8 cellular contexts compared by ENCODE assay signal in the genomic region with DNA sequence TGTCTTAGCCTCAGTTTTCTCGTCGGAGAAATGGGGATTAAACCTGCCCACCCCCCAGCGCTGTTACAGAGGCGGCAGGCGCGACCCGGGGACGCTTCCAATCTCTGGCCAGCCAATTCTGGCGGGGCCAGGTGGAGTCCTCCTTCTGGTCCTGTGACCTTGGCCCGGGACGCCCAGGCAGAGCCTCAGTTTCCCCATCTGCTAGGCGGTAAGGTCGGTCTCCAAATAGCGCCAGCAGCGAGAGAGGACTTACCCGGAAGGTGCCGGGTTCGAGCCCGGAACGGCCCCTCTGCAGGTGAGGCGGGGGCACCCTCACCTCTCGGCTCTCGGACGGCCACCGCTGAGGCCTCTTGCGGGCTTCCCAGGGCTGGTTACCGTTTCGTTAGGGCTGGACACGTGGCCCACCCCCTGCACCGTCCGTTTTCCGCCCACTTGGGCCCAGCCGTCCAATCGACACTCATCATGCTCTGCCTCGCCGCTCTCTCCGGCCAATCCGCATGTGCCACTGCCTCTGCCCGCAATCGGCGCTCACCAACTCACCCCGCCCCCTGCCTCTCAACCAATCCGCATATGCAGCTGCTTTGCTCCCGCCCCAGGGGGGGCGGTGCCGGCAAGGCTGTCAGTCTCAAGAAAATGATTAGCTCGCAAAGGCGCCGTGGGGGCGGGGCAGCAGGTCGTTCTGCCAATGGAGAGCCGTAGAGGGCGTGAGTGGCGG. TPM values are rescaled to one million over a fixed set of nuclear protein-coding genes. Genes with fewer than 3 reads are reported as not detected.
A peak's percentile ranks its signal among the peaks of the same experiment; 100 is the strongest.
DNase-seq lines count a peak whose midpoint lies in the region; ATAC-seq, FAIRE-seq and TF ChIP-seq lines count a peak whose summit lies in the region.

Gene ISOC2 (minus strand): TSS at position 384 of the 715 bp plus-strand sequence. CDS start 5,156 bp downstream, outside the sequence.

- peak; percentile 97 for FAIRE-seq in HepG2 (lab: Jason Lieb, UNC)

- H3K79me2 ChIP-seq in HepG2 (ENCODE audit: insufficient read depth, low read length): peaks cover 20% of the 10 kb centered on the region

- H3K4me2 ChIP-seq in HepG2 (ENCODE audit: low read depth, low read length): peak within 1 kb of the TSS; percentile 100

- H3K27me3 Mint-ChIP-seq in activated CD4-positive, alpha-beta memory T cell treated with anti-CD3 and anti-CD28 coated beads for 36 hours: peaks cover 2% of the 10 kb centered on the region

- CTCF ChIA-PET in activated CD4-positive, alpha-beta memory T cell treated with anti-CD3 and anti-CD28 coated beads for 36 hours (lab: Charles Lee): interaction anchor here (0.6 to 1.0 kb wide), 8 partner anchors 15 to 320 kb away, joined by 3 to 19 read pairs (median 4); partner anchors contain the start of genes ZNF628 and ZNF865
- CTCF ChIA-PET in HepG2 (lab: Yijun Ruan, JAX; ENCODE audit: low intra/inter-chr PET ratio, low total read pairs): no interaction called here

- no peak for TF ChIP-seq EP300 in HepG2 (IDR thresholded peaks at IDR 0.05; ENCODE audit: low read depth in 2 of 2, low read length in 2 of 2)
- no peak for TF ChIP-seq EP300 in HepG2 (CRISPR knock-in tag; IDR thresholded peaks at IDR 0.05; ENCODE audit: borderline replicate concordance)

- BruUV-seq in HepG2 (replicated peaks; lab: Mats Ljungman, UMichigan): no TSS peak

- H3K36me3 Mint-ChIP-seq in activated CD4-positive, alpha-beta memory T cell treated with anti-CD3 and anti-CD28 coated beads for 36 hours: no peaks in the 10 kb centered on the region

- peak within 1 kb of the TSS; percentile 84 for H3K27ac Mint-ChIP-seq in activated CD4-positive, alpha-beta memory T cell treated with anti-CD3 and anti-CD28 coated beads for 36 hours

- no peaks in the 10 kb centered on the region for H3K9me3 Mint-ChIP-seq in activated CD4-positive, alpha-beta memory T cell treated with anti-CD3 and anti-CD28 coated beads for 36 hours

- 0% methylated on average over 14 of the region's 54 CpGs for WGBS in HepG2 (ENCODE audit: low lambda C conversion rate)

- POLR2A ChIA-PET in activated CD4-positive, alpha-beta memory T cell treated with anti-CD3 and anti-CD28 coated beads for 36 hours (lab: Charles Lee): interaction anchor here (0.7 to 1.0 kb wide), 6 partner anchors 10 to 122 kb away, joined by 3 to 7 read pairs (median 4); partner anchors contain the start of genes KMT5C, UBE2S and ZNF628
- POLR2A ChIA-PET in HepG2 (lab: Yijun Ruan, JAX): interaction anchor here (0.5 to 2.6 kb wide), 31 partner anchors 8 to 344 kb away, joined by 3 to 29 read pairs (median 4); partner anchors contain the start of genes CCDC106, FIZ1, HSPBP1 and KMT5C

- no peak within 1 kb of the TSS for H2AFZ ChIP-seq in HepG2 (ENCODE audit: low read length)

- ATAC-seq in GM19438 (IDR thresholded peaks at IDR 0.05; ENCODE audit: low read depth, unreplicated experiment): peak; percentile 96
- ATAC-seq in HG03575 (IDR thresholded peaks at IDR 0.05; ENCODE audit: extremely low read depth, insufficient number of reproducible peaks, low FRiP score, unreplicated experiment): peak; percentile 81
- peak; percentile 93 for ATAC-seq in HepG2

- H4K20me1 ChIP-seq in HepG2 (ENCODE audit: insufficient read depth, low read length): no peaks in the 10 kb centered on the region; the same call in 1 of the 2 replicates

- peak within 1 kb of the TSS; percentile 93 for H3K27ac ChIP-seq in HepG2 (ENCODE audit: extremely low read length, insufficient read depth, low read length)

- no peaks in the 10 kb centered on the region for H3K27me3 ChIP-seq in HepG2 (ENCODE audit: control insufficient read depth in 1 of 2, insufficient read depth in 2 of 2, low read length in 2 of 2)

- peak; percentile 100 for DNase-seq in CD1c-positive myeloid dendritic cell (ENCODE audit: extremely low spot score)
- DNase-seq in NCI-H82 treated with DMSO at 0.1 percent for 48 hours (lab: John Stamatoyannopoulos, UW; ENCODE audit: unreplicated experiment): peak; percentile 98
- DNase-seq in activated CD4-positive, alpha-beta memory T cell treated with anti-CD3 and anti-CD28 coated beads for 36 hours: peak; percentile 100
- peak; percentile 99 to 100 for DNase-seq in dermis microvascular lymphatic vessel endothelial cell (ENCODE audit: low read depth in 2 of 2)
- DNase-seq in HepG2 (ENCODE audit: low spot score): peak; percentile 98
- peak; percentile 100 for DNase-seq in stimulated activated CD4-positive, alpha-beta T cell treated with anti-CD3 and anti-CD28 coated beads, Interleukin-4, amount 100 ng/mL, for 1 hour

- intact Hi-C loops in activated CD4-positive, alpha-beta memory T cell treated with anti-CD3 and anti-CD28 coated beads for 36 hours (cut with micrococcal nuclease): loop anchor here (1.0 to 2.0 kb wide), 3 partner anchors 15 to 202 kb away; partner anchors contain the start of genes KMT5C, PPP6R1 and ZNF628
- intact Hi-C loops in HepG2 (cut with micrococcal nuclease; ENCODE audit: unreplicated experiment): no loop called here

- H3K9ac ChIP-seq in HepG2 (ENCODE audit: insufficient read depth, low read depth, low read length): peak within 1 kb of the TSS; percentile 87

- peak; percentile 92 to 97 for TF ChIP-seq POLR2A in HepG2 (IDR thresholded peaks at IDR 0.05; ENCODE audit: insufficient read depth in 1 of 2, low read depth in 2 of 2, low read length in 2 of 2)

- TF ChIP-seq CTCF in HepG2 (CRISPR knock-in tag; IDR thresholded peaks at IDR 0.05): no peak

- H3K4me3 ChIP-seq in HepG2 (replicated peaks in 1 of 3; ENCODE audit: insufficient read depth in 1 of 3, low read depth in 2 of 3, low read length in 3 of 3): peak within 1 kb of the TSS; percentile 60 to 81 (median 67)

- H3K36me3 ChIP-seq in HepG2 (replicated peaks in 1 of 2; ENCODE audit: control insufficient read depth in 1 of 2, insufficient read depth in 2 of 2, low read length in 2 of 2): peaks cover 1 to 4% of the 10 kb centered on the region in 2 experiments; a peak in 3 of 5 replicates

- in situ Hi-C loops in HepG2 (cut with HindIII; ENCODE audit: extremely low pct_ligation_motif_present, low pct_unique_long_range_greater_than_20kb): no loop called here

- peaks cover 58% of the 10 kb centered on the region for H3K4me1 ChIP-seq in HepG2 (ENCODE audit: insufficient read depth, low read length)

- H3K4me3 Mint-ChIP-seq in activated CD4-positive, alpha-beta memory T cell treated with anti-CD3 and anti-CD28 coated beads for 36 hours: peak within 1 kb of the TSS; percentile 91

- no peaks in the 10 kb centered on the region for H3K9me3 ChIP-seq in HepG2 (ENCODE audit: low read length)

- peaks cover 21% of the 10 kb centered on the region for H3K4me1 Mint-ChIP-seq in activated CD4-positive, alpha-beta memory T cell treated with anti-CD3 and anti-CD28 coated beads for 36 hours (ENCODE audit: low read depth)

- peak; percentile 68 for TF ChIP-seq RAD21 in HepG2 (CRISPR knock-in tag; IDR thresholded peaks at IDR 0.05)

TF ChIP-seq in HepG2, 621 proteins besides CTCF, POLR2A, EP300 and RAD21 (continues in another document):
- peak; percentile 93 for TF ChIP-seq ZNF430 (CRISPR knock-in tag; IDR thresholded peaks at IDR 0.05)

RNA-seq across cellular contexts. Expression of gene ISOC2, which starts in this region (rescaled TPM):
- total RNA-seq in activated CD4-positive, alpha-beta memory T cell treated with anti-CD3 and anti-CD28 coated beads for 36 hours: 10 to 100 TPM; 24.6 to 24.7 TPM
- total RNA-seq in dermis microvascular lymphatic vessel endothelial cell (61.0 and 75.9 TPM in 2 replicates), HepG2 (2016; rRNA removed; fragmentation: Illumina TruSeq; extraction: Trizol) (105 and 106 TPM in 2 replicates)
- 58.0 and 83.1 TPM in 2 replicates for total RNA-seq in HepG2 (2016; cell fraction: cytosol; rRNA removed; fragmentation: Illumina TruSeq; extraction: Trizol; ENCODE audit: low read depth)
- total RNA-seq in HepG2 (2016; cell fraction: insoluble cytoplasmic fraction; rRNA removed; fragmentation: Illumina TruSeq; extraction: Trizol): 111 TPM in 2 replicates
- total RNA-seq in HepG2 (2016; cell fraction: membrane; rRNA removed; fragmentation: Illumina TruSeq; extraction: Trizol): 74.7 and 115 TPM in 2 replicates
- 35.2 and 36.6 TPM in 2 replicates for total RNA-seq in HepG2 (2016; cell fraction: nucleus; rRNA removed; fragmentation: Illumina TruSeq; extraction: Trizol)
- 76.8 and 91.2 TPM in 2 replicates for polyA plus RNA-seq in HepG2 (2011; rRNA removed)
- 54.7 and 108 TPM in 2 replicates for polyA plus RNA-seq in HepG2 (2011; cell fraction: cytosol; rRNA removed)
- polyA plus RNA-seq in HepG2 (2011; cell fraction: nucleus; rRNA removed): 86.0 and 95.9 TPM in 2 replicates
- polyA plus RNA-seq in HepG2 (2012): 45.9 and 55.5 TPM in 2 replicates
- polyA plus RNA-seq in HepG2 (2016; cell fraction: cytosol; fragmentation: Illumina TruSeq; extraction: Trizol; ENCODE audit: low read depth): 60.4 and 89.7 TPM in 2 replicates
- 101 and 114 TPM in 2 replicates for polyA plus RNA-seq in HepG2 (2016; cell fraction: insoluble cytoplasmic fraction; fragmentation: Illumina TruSeq; extraction: Trizol; ENCODE audit: low read depth)
- polyA plus RNA-seq in HepG2 (2016; cell fraction: membrane; fragmentation: Illumina TruSeq; extraction: Trizol; ENCODE audit: low read depth): 71.9 and 93.3 TPM in 2 replicates
- polyA plus RNA-seq in HepG2 (2016; cell fraction: nucleus; fragmentation: Illumina TruSeq; extraction: Trizol; ENCODE audit: insufficient read depth, low read depth): 63.4 and 69.6 TPM in 2 replicates
- polyA minus RNA-seq in HepG2 (2011; rRNA and poly(A)+ RNA removed; ENCODE audit: low replicate concordance): 18.3 and 57.5 TPM in 2 replicates
- 34.3 and 34.6 TPM in 2 replicates for polyA minus RNA-seq in HepG2 (2011; cell fraction: cytosol; rRNA and poly(A)+ RNA removed)
- polyA minus RNA-seq in HepG2 (2011; cell fraction: nucleus; rRNA and poly(A)+ RNA removed): 21.0 and 25.6 TPM in 2 replicates

Comparison
In these comparisons a context has a peak if more than half of its experiments do, and no peak if none do; other contexts are left out.
1. Peak in every context shown above with its lines: DNase-seq, ATAC-seq, H3K4me3 ChIP-seq and H3K27ac ChIP-seq.